9 cellular contexts compared by ENCODE assay signal in the genomic region with DNA sequence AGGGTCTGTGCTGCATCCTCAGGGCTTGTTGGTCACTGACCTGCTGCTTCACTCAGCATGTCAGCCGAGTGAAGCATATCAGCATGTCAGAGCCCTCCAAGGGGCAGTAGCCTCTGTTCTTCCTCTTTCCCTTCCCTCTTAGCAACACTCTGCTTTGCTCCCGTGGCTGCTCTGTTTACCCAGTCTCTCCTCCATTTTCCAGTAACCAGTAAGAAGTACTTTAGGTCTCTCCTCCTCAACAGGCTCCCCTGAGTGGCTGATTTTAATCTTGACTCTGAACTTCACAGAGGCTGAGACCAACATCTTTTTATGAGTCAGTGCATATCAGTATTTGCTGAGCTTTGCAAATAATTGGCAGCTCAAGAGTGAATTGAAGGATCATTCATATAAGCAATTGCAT. TPM values are rescaled to one million over a fixed set of nuclear protein-coding genes. Genes with fewer than 3 reads are reported as not detected.
A peak's percentile ranks its signal among the peaks of the same experiment; 100 is the strongest.
DNase-seq lines count a peak whose midpoint lies in the region; ATAC-seq and TF ChIP-seq lines count a peak whose summit lies in the region.
"Had no signal": no experiment of that assay in that cellular context is flagged by ENCODE, and none has a peak within 500 bp of the region (broad histone marks: within the 10 kb centered on the region; RNA-seq: fewer than 3 reads in every experiment).

No MANE protein-coding gene starts in this region.

- H3K4me3 ChIP-seq in PC-3 (ENCODE audit: low read length) (no peak overlapping the region), upper lobe of left lung (no peak overlapping the region)

- TF ChIP-seq CTCF in PC-3 (conservative IDR thresholded peaks at IDR 0.05; ENCODE audit: low read depth, low read length) (no peak), upper lobe of left lung (IDR thresholded peaks at IDR 0.05) (no peak)

- no peaks in the 10 kb centered on the region for H3K9me2 ChIP-seq in PC-3 (replicated peaks; ENCODE audit: low read length)

- H4K20me1 ChIP-seq in PC-3 (ENCODE audit: low read length): no peaks in the 10 kb centered on the region

- no peak for DNase-seq in Right ventricle myocardium inferior (ENCODE audit: missing footprints)
- DNase-seq in cardiac septum (ENCODE audit: low spot score): no peak
- DNase-seq in PC-3: no peak
- DNase-seq in left cardiac atrium: no peak
- DNase-seq in upper lobe of left lung: peak in 1 of 2 donors; percentile 76
- DNase-seq in SW 1271 (lab: John Stamatoyannopoulos, UW): no peak
- DNase-seq: NCI-H2171 treated with DMSO at 0.1 percent for 48 hours had no signal

- H3K79me2 ChIP-seq in PC-3 (ENCODE audit: low read length): no peaks in the 10 kb centered on the region

- H3K27me3 ChIP-seq in PC-3 (ENCODE audit: low read length) (no peaks in the 10 kb centered on the region), upper lobe of left lung (no peaks in the 10 kb centered on the region)

- intact Hi-C loops in Right ventricle myocardium inferior (cut with DNase I) (loop anchor here (5.0 kb wide), 1 partner anchor 66 kb away; no protein-coding TSS in a partner anchor), cardiac septum (cut with DNase I) (no loop called here), PC-3 (cut with micrococcal nuclease) (no loop called here), left cardiac atrium (cut with DNase I) (loop anchor here in 1 of 2 donors (10.0 kb wide), 1 partner anchor 63 kb away; no protein-coding TSS in a partner anchor)

- peak in 1 of 4 donors; percentile 82 for TF ChIP-seq EP300 in upper lobe of left lung (IDR thresholded peaks at IDR 0.05)

- H2AFZ ChIP-seq in PC-3 (ENCODE audit: low read length): no peak overlapping the region

- POLR2A ChIA-PET in PC-3 (lab: Charles Lee; ENCODE audit: unreplicated experiment): interaction anchor here (1.2 kb wide), 1 partner anchor 18 kb away, joined by 3 read pairs; a partner anchor contains a TSS

- ATAC-seq in Right ventricle myocardium inferior (peak; percentile 33), PC-3 (peak; percentile 1; the same call in 1 of the 2 replicates), left cardiac atrium (peak; percentile 39 to 42), upper lobe of left lung (ENCODE audit: low FRiP score in 2 of 2) (peak; percentile 77 to 88), GM21381 (IDR thresholded peaks at IDR 0.05; ENCODE audit: unreplicated experiment) (no peak), HG03442 (IDR thresholded peaks at IDR 0.05; ENCODE audit: unreplicated experiment) (no peak)

- no peaks in the 10 kb centered on the region for H3F3A ChIP-seq in PC-3 (ENCODE audit: low read length, unreplicated experiment)

- BruUV-seq in PC-3 (replicated peaks; lab: Mats Ljungman, UMichigan): no TSS peak

- no peak overlapping the region; the same call in 1 of the 2 replicates for H3K4me2 ChIP-seq in PC-3 (ENCODE audit: low read length)

- H3K27ac ChIP-seq in PC-3 (ENCODE audit: low read length) (no peak overlapping the region), upper lobe of left lung (peak overlapping the region; percentile 67 to 80 (median 77))

- H3K36me3 ChIP-seq in PC-3 (ENCODE audit: low read depth, low read length): no peaks in the 10 kb centered on the region
- no peaks in the 10 kb centered on the region for H3K36me3 ChIP-seq in upper lobe of left lung

- H3K9me3 ChIP-seq in PC-3 (ENCODE audit: low read length) (no peaks in the 10 kb centered on the region), upper lobe of left lung (no peaks in the 10 kb centered on the region)

- H3K4me1 ChIP-seq in PC-3 (ENCODE audit: insufficient read depth, low read length) (peaks cover 54% of the 10 kb centered on the region), upper lobe of left lung (peaks cover 46 to 57% (median 49%) of the 10 kb centered on the region in 4 donors)

- no peak for TF ChIP-seq POLR2A in upper lobe of left lung (IDR thresholded peaks at IDR 0.05)

- H3K9ac ChIP-seq in PC-3 (ENCODE audit: low read length): no peak overlapping the region

- CTCF ChIA-PET in PC-3 (lab: Charles Lee): interaction anchor here (0.6 to 1.5 kb wide), 2 partner anchors 13 to 18 kb away, joined by 3 to 5 read pairs; a partner anchor contains a TSS

- WGBS in upper lobe of left lung, 2 donors: 21 to 43% methylated on average over 2 of the region's 2 CpGs

RNA-seq across cellular contexts. Expression of a gene that starts 18.6 kb away (rescaled TPM):
- 5.5 TPM for total RNA-seq in Right ventricle myocardium inferior
- total RNA-seq in cardiac septum: 2.6 TPM
- total RNA-seq in PC-3 (2014; rRNA removed): 41.1 and 42.1 TPM in 2 replicates
- 1 to 10 TPM; 3.3 to 5.8 TPM for total RNA-seq in left cardiac atrium
- 10 to 100 TPM; 22.4 to 77.4 (median 34.2) TPM for total RNA-seq in upper lobe of left lung

Comparison
In these comparisons a context has a peak if more than half of its experiments do, and no peak if none do; other contexts are left out.
1. ATAC-seq: peak in Right ventricle myocardium inferior (single experiment), PC-3 (single experiment), left cardiac atrium (2 of 2) and upper lobe of left lung (2 of 2); none in GM21381 (single experiment) and HG03442 (single experiment).